1 cellular context compared by ENCODE assay signal in genomic region chr5:170504598-170505266, GRCh38.
TF ChIP-seq lines count a peak whose summit lies in the region.

No MANE protein-coding gene starts in this region.

TF ChIP-seq in GM23338, 12 proteins besides CTCF, POLR2A, EP300 and RAD21 (continued from another document):
- TF ChIP-seq, protein P1, sequence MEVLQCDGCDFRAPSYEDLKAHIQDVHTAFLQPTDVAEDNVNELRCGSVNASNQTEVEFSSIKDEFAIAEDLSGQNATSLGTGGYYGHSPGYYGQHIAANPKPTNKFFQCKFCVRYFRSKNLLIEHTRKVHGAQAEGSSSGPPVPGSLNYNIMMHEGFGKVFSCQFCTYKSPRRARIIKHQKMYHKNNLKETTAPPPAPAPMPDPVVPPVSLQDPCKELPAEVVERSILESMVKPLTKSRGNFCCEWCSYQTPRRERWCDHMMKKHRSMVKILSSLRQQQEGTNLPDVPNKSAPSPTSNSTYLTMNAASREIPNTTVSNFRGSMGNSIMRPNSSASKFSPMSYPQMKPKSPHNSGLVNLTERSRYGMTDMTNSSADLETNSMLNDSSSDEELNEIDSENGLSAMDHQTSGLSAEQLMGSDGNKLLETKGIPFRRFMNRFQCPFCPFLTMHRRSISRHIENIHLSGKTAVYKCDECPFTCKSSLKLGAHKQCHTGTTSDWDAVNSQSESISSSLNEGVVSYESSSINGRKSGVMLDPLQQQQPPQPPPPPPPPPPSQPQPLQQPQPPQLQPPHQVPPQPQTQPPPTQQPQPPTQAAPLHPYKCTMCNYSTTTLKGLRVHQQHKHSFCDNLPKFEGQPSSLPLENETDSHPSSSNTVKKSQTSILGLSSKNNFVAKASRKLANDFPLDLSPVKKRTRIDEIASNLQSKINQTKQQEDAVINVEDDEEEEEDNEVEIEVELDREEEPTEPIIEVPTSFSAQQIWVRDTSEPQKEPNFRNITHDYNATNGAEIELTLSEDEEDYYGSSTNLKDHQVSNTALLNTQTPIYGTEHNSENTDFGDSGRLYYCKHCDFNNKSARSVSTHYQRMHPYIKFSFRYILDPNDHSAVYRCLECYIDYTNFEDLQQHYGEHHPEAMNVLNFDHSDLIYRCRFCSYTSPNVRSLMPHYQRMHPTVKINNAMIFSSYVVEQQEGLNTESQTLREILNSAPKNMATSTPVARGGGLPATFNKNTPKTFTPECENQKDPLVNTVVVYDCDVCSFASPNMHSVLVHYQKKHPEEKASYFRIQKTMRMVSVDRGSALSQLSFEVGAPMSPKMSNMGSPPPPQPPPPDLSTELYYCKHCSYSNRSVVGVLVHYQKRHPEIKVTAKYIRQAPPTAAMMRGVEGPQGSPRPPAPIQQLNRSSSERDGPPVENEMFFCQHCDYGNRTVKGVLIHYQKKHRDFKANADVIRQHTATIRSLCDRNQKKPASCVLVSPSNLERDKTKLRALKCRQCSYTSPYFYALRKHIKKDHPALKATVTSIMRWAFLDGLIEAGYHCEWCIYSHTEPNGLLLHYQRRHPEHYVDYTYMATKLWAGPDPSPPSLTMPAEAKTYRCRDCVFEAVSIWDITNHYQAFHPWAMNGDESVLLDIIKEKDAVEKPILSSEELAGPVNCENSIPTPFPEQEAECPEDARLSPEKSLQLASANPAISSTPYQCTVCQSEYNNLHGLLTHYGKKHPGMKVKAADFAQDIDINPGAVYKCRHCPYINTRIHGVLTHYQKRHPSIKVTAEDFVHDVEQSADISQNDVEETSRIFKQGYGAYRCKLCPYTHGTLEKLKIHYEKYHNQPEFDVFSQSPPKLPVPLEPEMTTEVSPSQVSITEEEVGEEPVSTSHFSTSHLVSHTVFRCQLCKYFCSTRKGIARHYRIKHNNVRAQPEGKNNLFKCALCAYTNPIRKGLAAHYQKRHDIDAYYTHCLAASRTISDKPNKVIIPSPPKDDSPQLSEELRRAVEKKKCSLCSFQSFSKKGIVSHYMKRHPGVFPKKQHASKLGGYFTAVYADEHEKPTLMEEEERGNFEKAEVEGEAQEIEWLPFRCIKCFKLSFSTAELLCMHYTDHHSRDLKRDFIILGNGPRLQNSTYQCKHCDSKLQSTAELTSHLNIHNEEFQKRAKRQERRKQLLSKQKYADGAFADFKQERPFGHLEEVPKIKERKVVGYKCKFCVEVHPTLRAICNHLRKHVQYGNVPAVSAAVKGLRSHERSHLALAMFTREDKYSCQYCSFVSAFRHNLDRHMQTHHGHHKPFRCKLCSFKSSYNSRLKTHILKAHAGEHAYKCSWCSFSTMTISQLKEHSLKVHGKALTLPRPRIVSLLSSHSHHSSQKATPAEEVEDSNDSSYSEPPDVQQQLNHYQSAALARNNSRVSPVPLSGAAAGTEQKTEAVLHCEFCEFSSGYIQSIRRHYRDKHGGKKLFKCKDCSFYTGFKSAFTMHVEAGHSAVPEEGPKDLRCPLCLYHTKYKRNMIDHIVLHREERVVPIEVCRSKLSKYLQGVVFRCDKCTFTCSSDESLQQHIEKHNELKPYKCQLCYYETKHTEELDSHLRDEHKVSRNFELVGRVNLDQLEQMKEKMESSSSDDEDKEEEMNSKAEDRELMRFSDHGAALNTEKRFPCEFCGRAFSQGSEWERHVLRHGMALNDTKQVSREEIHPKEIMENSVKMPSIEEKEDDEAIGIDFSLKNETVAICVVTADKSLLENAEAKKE (CRISPR knock-in tag; IDR thresholded peaks at IDR 0.05), result no peak
- no peak for TF ChIP-seq ZNF331 (CRISPR knock-in tag; IDR thresholded peaks at IDR 0.05; ENCODE audit: low read depth)
- no peak for TF ChIP-seq STAT1 (IDR thresholded peaks at IDR 0.05; ENCODE audit: unreplicated experiment)
- TF ChIP-seq JUNB (IDR thresholded peaks at IDR 0.05; ENCODE audit: unreplicated experiment), result no peak
- no peak for TF ChIP-seq ETS1 (IDR thresholded peaks at IDR 0.05)
- TF ChIP-seq, protein P2, sequence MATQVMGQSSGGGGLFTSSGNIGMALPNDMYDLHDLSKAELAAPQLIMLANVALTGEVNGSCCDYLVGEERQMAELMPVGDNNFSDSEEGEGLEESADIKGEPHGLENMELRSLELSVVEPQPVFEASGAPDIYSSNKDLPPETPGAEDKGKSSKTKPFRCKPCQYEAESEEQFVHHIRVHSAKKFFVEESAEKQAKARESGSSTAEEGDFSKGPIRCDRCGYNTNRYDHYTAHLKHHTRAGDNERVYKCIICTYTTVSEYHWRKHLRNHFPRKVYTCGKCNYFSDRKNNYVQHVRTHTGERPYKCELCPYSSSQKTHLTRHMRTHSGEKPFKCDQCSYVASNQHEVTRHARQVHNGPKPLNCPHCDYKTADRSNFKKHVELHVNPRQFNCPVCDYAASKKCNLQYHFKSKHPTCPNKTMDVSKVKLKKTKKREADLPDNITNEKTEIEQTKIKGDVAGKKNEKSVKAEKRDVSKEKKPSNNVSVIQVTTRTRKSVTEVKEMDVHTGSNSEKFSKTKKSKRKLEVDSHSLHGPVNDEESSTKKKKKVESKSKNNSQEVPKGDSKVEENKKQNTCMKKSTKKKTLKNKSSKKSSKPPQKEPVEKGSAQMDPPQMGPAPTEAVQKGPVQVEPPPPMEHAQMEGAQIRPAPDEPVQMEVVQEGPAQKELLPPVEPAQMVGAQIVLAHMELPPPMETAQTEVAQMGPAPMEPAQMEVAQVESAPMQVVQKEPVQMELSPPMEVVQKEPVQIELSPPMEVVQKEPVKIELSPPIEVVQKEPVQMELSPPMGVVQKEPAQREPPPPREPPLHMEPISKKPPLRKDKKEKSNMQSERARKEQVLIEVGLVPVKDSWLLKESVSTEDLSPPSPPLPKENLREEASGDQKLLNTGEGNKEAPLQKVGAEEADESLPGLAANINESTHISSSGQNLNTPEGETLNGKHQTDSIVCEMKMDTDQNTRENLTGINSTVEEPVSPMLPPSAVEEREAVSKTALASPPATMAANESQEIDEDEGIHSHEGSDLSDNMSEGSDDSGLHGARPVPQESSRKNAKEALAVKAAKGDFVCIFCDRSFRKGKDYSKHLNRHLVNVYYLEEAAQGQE (IDR thresholded peaks at IDR 0.05; ENCODE audit: unreplicated experiment), result no peak
- TF ChIP-seq ZNF114 (CRISPR knock-in tag; IDR thresholded peaks at IDR 0.05), result no peak
- TF ChIP-seq EZH2 (IDR thresholded peaks at IDR 0.05; ENCODE audit: low read depth, unreplicated experiment), result no peak
- TF ChIP-seq CREB1 (CRISPR knock-in tag; IDR thresholded peaks at IDR 0.05; ENCODE audit: low read depth), result no peak
